Comparison of ENCODE assay signal across 8 cellular contexts in the genomic region with DNA sequence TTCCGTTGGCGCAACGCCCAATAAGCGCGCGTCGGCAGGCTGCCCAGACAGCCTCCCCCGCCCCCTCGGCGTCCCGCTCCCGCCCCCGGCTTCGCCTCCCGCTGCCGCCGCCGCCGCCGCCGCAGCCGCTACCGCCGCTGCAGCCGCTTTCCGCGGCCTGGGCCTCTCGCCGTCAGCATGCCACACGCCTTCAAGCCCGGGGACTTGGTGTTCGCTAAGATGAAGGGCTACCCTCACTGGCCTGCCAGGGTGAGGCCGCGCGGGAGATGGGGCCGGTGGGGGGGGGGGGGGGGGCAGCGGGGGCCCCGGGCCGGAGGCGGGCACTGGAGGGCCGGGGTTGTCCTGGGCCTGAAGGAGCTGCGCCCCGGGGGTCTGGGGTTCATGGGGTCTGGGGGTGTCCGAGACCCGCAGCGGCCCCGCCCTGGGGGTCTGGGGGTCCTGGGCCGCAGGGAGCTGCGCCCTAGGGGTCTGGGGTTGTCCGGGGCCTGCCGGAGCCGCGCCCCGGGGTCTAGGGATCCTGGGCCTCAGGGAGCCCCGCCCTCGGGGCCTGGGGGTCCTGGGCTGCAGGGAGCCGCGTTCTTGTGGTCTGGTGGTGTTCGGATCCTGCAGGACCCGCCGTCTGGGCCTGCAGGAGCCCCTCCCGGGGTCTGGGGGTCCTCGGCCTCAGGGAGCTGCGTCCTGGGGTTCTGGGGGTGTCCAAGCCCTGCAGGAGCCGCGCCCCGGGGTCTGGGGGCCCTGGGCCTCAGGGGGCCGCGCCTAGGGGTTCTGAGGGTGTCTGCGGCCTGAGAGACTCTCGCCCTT. TPM values are rescaled to one million over a fixed set of nuclear protein-coding genes. Genes with fewer than 3 reads are reported as not detected.
DNase-seq lines count a peak whose midpoint lies in the region; ATAC-seq and TF ChIP-seq lines count a peak whose summit lies in the region.

A gene (plus strand): TSS at position 124 of the 801 bp plus-strand sequence. CDS start 54 bp downstream, at position 178.

- H3K27me3 ChIP-seq in PC-3 (ENCODE audit: low read length) (no peaks in the 10 kb centered on the region), dorsolateral prefrontal cortex (no peaks in the 10 kb centered on the region)

- peak; percentile 49 for DNase-seq in DMS 273 (lab: John Stamatoyannopoulos, UW; ENCODE audit: unreplicated experiment)
- no peak for DNase-seq in DMS 273 treated with DMSO at 0.1 percent for 48 hours (lab: John Stamatoyannopoulos, UW)
- DNase-seq in PC-3: no peak
- DNase-seq in dorsolateral prefrontal cortex: no peak
- DNase-seq in mucosa of gallbladder (ENCODE audit: low spot score): no peak
- DNase-seq in NCI-H1105 treated with DMSO at 0.1 percent for 48 hours (lab: John Stamatoyannopoulos, UW): no peak

- H4K20me1 ChIP-seq in PC-3 (ENCODE audit: low read length): no peaks in the 10 kb centered on the region

- no peaks in the 10 kb centered on the region for H3K9me2 ChIP-seq in PC-3 (replicated peaks; ENCODE audit: low read length)

- ATAC-seq in PC-3 (peak; percentile 2), GM21515 (IDR thresholded peaks at IDR 0.05; ENCODE audit: unreplicated experiment) (no peak), GM21576 (IDR thresholded peaks at IDR 0.05; ENCODE audit: unreplicated experiment) (no peak)

- TF ChIP-seq CTCF in PC-3 (conservative IDR thresholded peaks at IDR 0.05; ENCODE audit: low read depth, low read length) (no peak), dorsolateral prefrontal cortex (IDR thresholded peaks at IDR 0.05 in 54 of 56, conservative IDR thresholded peaks at IDR 0.05 in 2 of 56; ENCODE audit: low read depth in 1 of 56, partially characterized antibody in 56 of 56) (no peak)

- peaks cover 28% of the 10 kb centered on the region for H3K79me2 ChIP-seq in PC-3 (ENCODE audit: low read length)

- H3K27ac ChIP-seq in PC-3 (ENCODE audit: low read length): peak within 1 kb of the TSS; percentile 49
- H3K27ac ChIP-seq in dorsolateral prefrontal cortex: peak within 1 kb of the TSS in 58 of 59 donors; percentile 45 to 96 (median 82)

- peaks cover 7% of the 10 kb centered on the region; the same call in 1 of the 2 replicates for H3K36me3 ChIP-seq in PC-3 (ENCODE audit: low read depth, low read length)

- POLR2A ChIA-PET in PC-3 (lab: Charles Lee; ENCODE audit: unreplicated experiment): interaction anchor here (0.6 to 1.0 kb wide), 3 partner anchors 10 to 133 kb away, joined by 3 to 12 read pairs (median 4); a partner anchor contains a TSS

- intact Hi-C loops in PC-3 (cut with micrococcal nuclease) (loop anchor here (5.0 kb wide), 1 partner anchor 45 kb away; a partner anchor contains a TSS), dorsolateral prefrontal cortex (cut with DNase I) (loop anchor here (1.0 to 5.0 kb wide), 4 partner anchors 15 to 710 kb away; a partner anchor contains a TSS)

- peak within 1 kb of the TSS; percentile 96 for H2AFZ ChIP-seq in PC-3 (ENCODE audit: low read length)

- H3K4me3 ChIP-seq in PC-3 (ENCODE audit: low read length) (peak within 1 kb of the TSS; percentile 98), dorsolateral prefrontal cortex (peak within 1 kb of the TSS; percentile 65 to 99 (median 90))

- CTCF ChIA-PET in PC-3 (lab: Charles Lee): interaction anchor here (1.0 to 1.3 kb wide), 2 partner anchors 53 to 72 kb away, joined by 3 to 6 read pairs; a partner anchor contains a TSS

- H3F3A ChIP-seq in PC-3 (ENCODE audit: low read length, unreplicated experiment): no peaks in the 10 kb centered on the region

- H3K9me3 ChIP-seq in PC-3 (ENCODE audit: low read length): no peaks in the 10 kb centered on the region

- peaks cover 13% of the 10 kb centered on the region; the same call in 1 of the 2 replicates for H3K4me1 ChIP-seq in PC-3 (ENCODE audit: insufficient read depth, low read length)

- BruUV-seq in PC-3 (replicated peaks; lab: Mats Ljungman, UMichigan): no TSS peak

- peak within 1 kb of the TSS; percentile 89 for H3K9ac ChIP-seq in PC-3 (ENCODE audit: low read length)

- peak within 1 kb of the TSS; percentile 99 for H3K4me2 ChIP-seq in PC-3 (ENCODE audit: low read length)

RNA-seq across cellular contexts. Expression of the gene that starts here (rescaled TPM):
- total RNA-seq in PC-3 (2014; rRNA removed) (111 and 165 TPM in 2 replicates), dorsolateral prefrontal cortex (10 to 100 TPM; 42.3 to 73.8 (median 56.9) TPM), mucosa of gallbladder (54.4 TPM)
